Comparison of ENCODE assay signal across 9 cellular contexts in the genomic region with DNA sequence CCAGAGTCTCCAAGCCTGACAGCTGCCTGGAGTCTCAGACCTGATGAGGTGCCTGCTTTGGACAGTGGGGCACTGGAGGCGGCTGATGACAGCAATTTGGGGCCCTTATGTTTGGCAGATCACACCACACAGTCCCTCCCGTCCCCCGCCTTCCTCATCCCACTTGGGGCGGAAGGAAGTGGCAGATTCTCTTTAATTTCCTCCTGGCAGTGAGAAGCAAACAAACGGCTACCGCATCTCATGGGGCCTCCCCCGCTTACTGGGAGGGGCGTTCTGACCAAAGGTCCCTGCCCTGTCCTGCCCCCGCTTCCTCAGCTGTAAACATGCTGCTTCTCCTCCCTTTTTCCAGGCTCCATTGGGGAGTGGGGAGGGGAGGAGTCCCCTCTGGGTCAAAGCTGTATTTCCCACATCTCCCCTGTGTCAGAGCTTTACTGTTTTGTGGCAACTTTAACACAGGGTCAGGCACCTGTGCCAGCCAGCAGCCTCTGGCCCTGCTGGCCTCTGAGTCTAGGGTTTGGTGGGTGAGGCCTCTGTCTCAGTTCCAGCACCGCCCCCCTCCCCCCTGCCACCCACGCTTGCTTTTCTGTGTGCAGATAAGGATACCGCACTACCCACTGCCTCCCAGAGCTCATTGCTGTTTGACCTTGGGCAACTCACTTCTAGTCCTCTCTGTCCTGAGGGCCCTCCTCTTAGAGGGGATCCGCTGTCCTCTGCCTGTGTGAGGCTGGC. TPM values are rescaled to one million over a fixed set of nuclear protein-coding genes. Genes with fewer than 3 reads are reported as not detected.
DNase-seq lines count a peak whose midpoint lies in the region; ATAC-seq and TF ChIP-seq lines count a peak whose summit lies in the region.
"Had no signal": no experiment of that assay in that cellular context is flagged by ENCODE, and none has a peak within 500 bp of the region (broad histone marks: within the 10 kb centered on the region; RNA-seq: fewer than 3 reads in every experiment).

No MANE protein-coding gene starts in this region.

- H3K4me1 ChIP-seq in ACC112 (ENCODE audit: control insufficient read depth, insufficient read depth, low read length, unreplicated experiment) = peaks cover 45% of the 10 kb centered on the region

- H3K27ac ChIP-seq in ACC112 (ENCODE audit: low read depth, low read length) (peak overlapping the region; percentile 5; the same call in 1 of the 2 replicates), RWPE1 (peak overlapping the region; percentile 15)
- H3K27ac ChIP-seq: A549 had no signal

- DNase-seq in RWPE1 (ENCODE audit: low spot score) = no peak
- DNase-seq in activated naive CD4-positive, alpha-beta T cell treated with Interleukin-2 at 50 U/mL for 16 hours = peak; percentile 78
- DNase-seq in left colon = peak; percentile 87 to 93
- DNase-seq in stimulated activated CD8-positive, alpha-beta memory T cell treated with anti-CD3 and anti-CD28 coated beads, Interleukin-12 subunit alpha, Interleukin-12 subunit beta, amount 100 ng/mL, for 1 hour (ENCODE audit: low read depth) = peak; percentile 58
- DNase-seq in NCI-H2171 treated with DMSO at 0.1 percent for 48 hours (lab: John Stamatoyannopoulos, UW) = no peak
- no peak for DNase-seq in NCI-H128 (lab: John Stamatoyannopoulos, UW; ENCODE audit: unreplicated experiment)
- no peak for DNase-seq in iPS-NIHi7 (ENCODE audit: extremely low spot score)

- no peaks in the 10 kb centered on the region for H3K79me2 ChIP-seq in ACC112 (ENCODE audit: control insufficient read depth, insufficient read depth, low read length, unreplicated experiment)

- no peak for TF ChIP-seq CTCF in RWPE1 (conservative IDR thresholded peaks at IDR 0.05; ENCODE audit: low read depth)

- no peaks in the 10 kb centered on the region for H3K27me3 ChIP-seq in ACC112 (ENCODE audit: insufficient read depth, low read length)

- intact Hi-C loops in left colon (cut with DNase I, micrococcal nuclease) = no loop called here

- POLR2A ChIA-PET in RWPE1 (lab: Yijun Ruan, JAX; ENCODE audit: low non-redundant PET) = no interaction called here

- peak; percentile 79 for ATAC-seq in left colon
- ATAC-seq: A549 had no signal

- 0 out of 2 replicates have a peak, but pooled peaks cover 7% of the 10 kb centered on the region for H3K36me3 ChIP-seq in ACC112 (ENCODE audit: insufficient read depth, low read length)

- CTCF ChIA-PET in RWPE1 (lab: Yijun Ruan, JAX) = no interaction called here

- H2AFZ ChIP-seq in ACC112 (ENCODE audit: low read length, unreplicated experiment) = no peak overlapping the region

- no peak overlapping the region for H3K4me3 ChIP-seq in ACC112 (ENCODE audit: low read depth, low read length)
- H3K4me3 ChIP-seq: A549 had no signal

RNA-seq across cellular contexts. Expression of gene NFATC3, which starts 5.4 kb away (rescaled TPM):
- total RNA-seq in left colon = 10 to 100 TPM; 24.6 to 24.9 TPM

RNA-seq across cellular contexts. Expression of gene DUS2, which starts 56.7 kb away (rescaled TPM):
- 10 to 100 TPM; 14.1 to 17.4 TPM for total RNA-seq in left colon

RNA-seq across cellular contexts. Expression of gene DDX28, which starts 56.7 kb away (rescaled TPM):
- total RNA-seq in left colon = 1 to 10 TPM; 6.7 to 7.1 TPM

Comparison
In these comparisons a context has a peak if more than half of its experiments do, and no peak if none do; other contexts are left out.
1. DNase-seq: peak in activated naive CD4-positive, alpha-beta T cell treated with Interleukin-2 at 50 U/mL for 16 hours (single experiment), left colon (2 of 2) and stimulated activated CD8-positive, alpha-beta memory T cell treated with anti-CD3 and anti-CD28 coated beads, Interleukin-12 subunit alpha, Interleukin-12 subunit beta, amount 100 ng/mL, for 1 hour (single experiment); none in RWPE1 (single experiment), NCI-H2171 treated with DMSO at 0.1 percent for 48 hours (single experiment), NCI-H128 (single experiment) and iPS-NIHi7 (single experiment).